In the genomic region with DNA sequence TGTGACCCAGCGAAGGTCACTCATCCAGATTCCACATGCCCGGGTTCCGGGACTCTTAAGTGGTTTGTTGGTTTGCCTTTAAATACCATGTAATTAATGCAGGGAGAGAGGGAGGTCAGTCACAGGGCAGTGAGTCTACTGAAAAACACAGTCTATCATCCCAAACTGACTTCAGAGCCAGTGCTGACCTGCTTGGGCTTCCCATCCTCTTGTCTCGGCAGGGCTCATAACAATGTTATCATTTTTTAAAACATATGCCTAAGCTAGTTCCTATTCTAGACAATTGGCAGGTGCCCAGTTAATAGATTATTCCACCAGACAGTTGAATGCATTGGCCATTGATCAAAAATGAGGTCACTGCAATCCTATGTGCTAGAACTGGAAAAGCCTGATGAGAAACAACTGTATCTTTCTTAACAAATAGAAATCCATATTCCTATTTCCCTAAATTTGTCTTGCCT, we compare ENCODE assay signal across 29 cellular contexts. TPM values are rescaled to one million over a fixed set of nuclear protein-coding genes. Genes with fewer than 3 reads are reported as not detected.
A peak's percentile ranks its signal among the peaks of the same experiment; 100 is the strongest.
DNase-seq lines count a peak whose midpoint lies in the region; ATAC-seq, FAIRE-seq and TF ChIP-seq lines count a peak whose summit lies in the region.
"Had no signal": no experiment of that assay in that cellular context is flagged by ENCODE, and none has a peak within 500 bp of the region (broad histone marks: within the 10 kb centered on the region; RNA-seq: fewer than 3 reads in every experiment).

No MANE protein-coding gene starts in this region.

- in situ Hi-C loops in GM23248 (cut with MboI) = no loop called here

- H3K79me2 ChIP-seq in GM23248 (ENCODE audit: insufficient read depth) (no peaks in the 10 kb centered on the region), astrocyte (ENCODE audit: insufficient read depth, low read length) (no peaks in the 10 kb centered on the region)

- H4K20me1 ChIP-seq in GM23248 (ENCODE audit: insufficient read depth) (no peaks in the 10 kb centered on the region), astrocyte (ENCODE audit: insufficient read depth, low read length) (no peaks in the 10 kb centered on the region)

- no peak overlapping the region for H3K4me3 Mint-ChIP-seq in astrocyte (ENCODE audit: unreplicated experiment)
- no peak overlapping the region for H3K4me3 Mint-ChIP-seq in nephron
- H3K4me3 Mint-ChIP-seq: activated CD8-positive, alpha-beta T cell treated with anti-CD3 and anti-CD28 coated beads, Interleukin-2, amount 10 ng/mL, durations not matched to agents 7 days and 5 days; activated T-cell treated with anti-CD3 and anti-CD28 coated beads, Interleukin-2, amount 50 U/mL, for 24 hours; natural killer cell; stimulated activated memory B cell treated with anti-CD40 and anti-IgM and Interleukin-4, amounts not matched to agents 10 μg/mL and 1 μg/mL and 100 μg/mL, for 72 hours had no signal

- no peaks in the 10 kb centered on the region for H3K9me3 ChIP-seq in GM23248 (ENCODE audit: low read depth)
- no peaks in the 10 kb centered on the region for H3K9me3 ChIP-seq in astrocyte (ENCODE audit: insufficient read depth, low read depth, low read length)
- H3K9me3 ChIP-seq in aorta (ENCODE audit: control insufficient read depth, low read length) = no peaks in the 10 kb centered on the region
- H3K9me3 ChIP-seq: gastroesophageal sphincter, sigmoid colon had no signal

- TF ChIP-seq CTCF in astrocyte (IDR thresholded peaks at IDR 0.05; ENCODE audit: insufficient read depth, low read depth, low read length) (no peak), fibroblast of mammary gland (conservative IDR thresholded peaks at IDR 0.05; ENCODE audit: control insufficient read depth, insufficient read depth, low read depth, low read length) (no peak), nephron (IDR thresholded peaks at IDR 0.05; ENCODE audit: unreplicated experiment in 3 of 3) (no peak)

- WGBS in GM23248 (ENCODE audit: low coverage in 1 of 2, low lambda C conversion rate in 2 of 2, missing lambda C conversion rate in 2 of 2), 2 experiments = 60 to 71% methylated on average over 4 of the region's 4 CpGs
- 68 to 69% methylated on average over 4 of the region's 4 CpGs for WGBS in aorta, 2 donors

- H3K27ac Mint-ChIP-seq in astrocyte (ENCODE audit: unreplicated experiment) (no peak overlapping the region), nephron (peak overlapping the region; percentile 46 to 80 (median 71))
- H3K27ac Mint-ChIP-seq: activated CD8-positive, alpha-beta T cell treated with anti-CD3 and anti-CD28 coated beads, Interleukin-2, amount 10 ng/mL, durations not matched to agents 7 days and 5 days; activated T-cell treated with anti-CD3 and anti-CD28 coated beads, Interleukin-2, amount 50 U/mL, for 24 hours; natural killer cell; stimulated activated memory B cell treated with anti-CD40 and anti-IgM and Interleukin-4, amounts not matched to agents 10 μg/mL and 1 μg/mL and 100 μg/mL, for 72 hours had no signal

- H3K27me3 ChIP-seq in GM23248 (replicated peaks; ENCODE audit: insufficient read depth) (no peaks in the 10 kb centered on the region), astrocyte (ENCODE audit: insufficient read depth, low read length) (no peaks in the 10 kb centered on the region), aorta (ENCODE audit: control insufficient read depth in 1 of 2, insufficient read depth in 2 of 2, low read length in 1 of 2) (no peaks in the 10 kb centered on the region)
- H3K27me3 ChIP-seq: gastroesophageal sphincter, sigmoid colon had no signal

- no peaks in the 10 kb centered on the region for H3K36me3 ChIP-seq in GM23248 (ENCODE audit: low read depth)
- no peaks in the 10 kb centered on the region for H3K36me3 ChIP-seq in astrocyte (ENCODE audit: insufficient read depth, low read length)
- H3K36me3 ChIP-seq in aorta (ENCODE audit: control insufficient read depth in 1 of 2, insufficient read depth in 2 of 2, low read length in 1 of 2) = no peaks in the 10 kb centered on the region
- H3K36me3 ChIP-seq: gastroesophageal sphincter, sigmoid colon had no signal

- H3K4me1 ChIP-seq in GM23248 (ENCODE audit: insufficient read depth) = 0 out of 2 replicates have a peak, but pooled peaks cover 12% of the 10 kb centered on the region
- H3K4me1 ChIP-seq in astrocyte (ENCODE audit: insufficient read depth, low read length) = peaks cover 6% of the 10 kb centered on the region
- no peaks in the 10 kb centered on the region for H3K4me1 ChIP-seq in aorta (ENCODE audit: control insufficient read depth in 1 of 2, insufficient read depth in 2 of 2, low read length in 2 of 2)

- H3K9ac ChIP-seq in GM23248 = no peak overlapping the region
- H3K9ac ChIP-seq in astrocyte (ENCODE audit: low read length) = no peak overlapping the region

- H3K9me3 Mint-ChIP-seq in astrocyte (ENCODE audit: unreplicated experiment) (peaks cover 1% of the 10 kb centered on the region), nephron (no peaks in the 10 kb centered on the region)
- H3K9me3 Mint-ChIP-seq: activated T-cell treated with anti-CD3 and anti-CD28 coated beads, Interleukin-2, amount 50 U/mL, for 24 hours; natural killer cell; stimulated activated memory B cell treated with anti-CD40 and anti-IgM and Interleukin-4, amounts not matched to agents 10 μg/mL and 1 μg/mL and 100 μg/mL, for 72 hours had no signal

- intact Hi-C loops in aorta (cut with DNase I) = loop anchor here in 1 of 2 donors (5.0 kb wide), 1 partner anchor 234 kb away; no protein-coding TSS in a partner anchor

- H2AFZ ChIP-seq in GM23248 (no peak overlapping the region), astrocyte (ENCODE audit: low read depth, low read length) (no peak overlapping the region)

- H3K4me1 Mint-ChIP-seq in astrocyte (ENCODE audit: low read depth, unreplicated experiment) = peaks cover 2% of the 10 kb centered on the region
- H3K4me1 Mint-ChIP-seq in nephron = peaks cover 28% of the 10 kb centered on the region

- no peaks in the 10 kb centered on the region for H3K36me3 Mint-ChIP-seq in astrocyte (ENCODE audit: low read depth, unreplicated experiment)
- no peaks in the 10 kb centered on the region for H3K36me3 Mint-ChIP-seq in nephron (ENCODE audit: low read depth)
- H3K36me3 Mint-ChIP-seq: natural killer cell; stimulated activated memory B cell treated with anti-CD40 and anti-IgM and Interleukin-4, amounts not matched to agents 10 μg/mL and 1 μg/mL and 100 μg/mL, for 72 hours had no signal

- ATAC-seq in GM18517 (IDR thresholded peaks at IDR 0.05; ENCODE audit: unreplicated experiment) (no peak), HG03469 (IDR thresholded peaks at IDR 0.05; ENCODE audit: unreplicated experiment) (no peak), aorta (ENCODE audit: low FRiP score) (no peak)
- ATAC-seq: activated CD8-positive, alpha-beta T cell treated with anti-CD3 and anti-CD28 coated beads, Interleukin-2, amount 10 ng/mL, durations not matched to agents 7 days and 5 days; GM12878; natural killer cell; stimulated activated memory B cell treated with anti-CD40 and anti-IgM and Interleukin-4, amounts not matched to agents 10 μg/mL and 1 μg/mL and 100 μg/mL, for 72 hours had no signal

- H3K27me3 Mint-ChIP-seq in astrocyte (ENCODE audit: low read depth, unreplicated experiment) (peaks cover 18% of the 10 kb centered on the region), nephron (ENCODE audit: low read depth) (peaks cover 6% of the 10 kb centered on the region)

- peak; percentile 59 for DNase-seq in GM23248
- DNase-seq in astrocyte (ENCODE audit: low read depth) = peak; percentile 93
- DNase-seq in fibroblast of mammary gland (ENCODE audit: low read depth) = peak; percentile 65
- no peak for DNase-seq in islet precursor cell
- DNase-seq in aorta = no peak
- DNase-seq: activated CD4-positive, CD25-positive, alpha-beta regulatory T cell treated with anti-CD3 and anti-CD28 coated beads, Interleukin-2, amount 50 U/mL, for 72 hours; activated CD8-positive, alpha-beta T cell treated with anti-CD3 and anti-CD28 coated beads, Interleukin-2, amount 10 ng/mL, durations not matched to agents 7 days and 5 days; activated naive CD4-positive, alpha-beta T cell treated with Interleukin-2 at 50 U/mL for 16 hours; activated T-cell treated with anti-CD3 and anti-CD28 coated beads, Interleukin-2, amount 50 U/mL, for 24 hours; amygdala; DMS153; GF-D8; H7; KG1; kidney; mesendoderm; natural killer cell; NCI-H1048; NCI-H2081 treated with DMSO at 0.1 percent for 48 hours; NCI-H526; posterior cingulate gyrus; sigmoid colon; SW 1271 had no signal

- H3K4me2 ChIP-seq in GM23248 (ENCODE audit: unreplicated experiment) = no peak overlapping the region
- H3K4me2 ChIP-seq in astrocyte (ENCODE audit: low read length) = no peak overlapping the region

- H3K4me3 ChIP-seq in GM23248 (no peak overlapping the region), astrocyte (ENCODE audit: insufficient read depth, low read depth, low read length) (no peak overlapping the region), fibroblast of mammary gland (ENCODE audit: control insufficient read depth, low read depth, low read length) (no peak overlapping the region), aorta (ENCODE audit: low read length in 2 of 2) (no peak overlapping the region)
- H3K4me3 ChIP-seq: gastroesophageal sphincter, GM12878, sigmoid colon had no signal

- FAIRE-seq in astrocyte (lab: Jason Lieb, UNC) = no peak
- FAIRE-seq: GM12878, kidney had no signal

- H3K9me2 ChIP-seq in GM23248 (ENCODE audit: insufficient read depth) = no peaks in the 10 kb centered on the region

- H3K27ac ChIP-seq in GM23248 (no peak overlapping the region), astrocyte (ENCODE audit: low read depth, low read length) (no peak overlapping the region), aorta (ENCODE audit: low read depth in 1 of 2, low read length in 2 of 2) (no peak overlapping the region)
- H3K27ac ChIP-seq: gastroesophageal sphincter had no signal

- no peaks in the 10 kb centered on the region for H3F3A ChIP-seq in GM23248 (ENCODE audit: insufficient read depth)

RNA-seq across cellular contexts. Expression of a gene that starts 51.6 kb away (rescaled TPM):
- total RNA-seq in GM23248 (2014; rRNA removed; shearing (Covaris generic)) = 7.8 and 12.0 TPM in 2 replicates
- polyA plus RNA-seq in GM23248 (2016; fragmentation: Nextera tagmentation; extraction: Ambion mirVana) = 3.4 and 3.5 TPM in 2 replicates
- total RNA-seq in astrocyte = 4.2 and 4.4 TPM in 2 replicates
- 1 to 10 TPM; 1.4 to 2.6 TPM for total RNA-seq in aorta
- polyA plus RNA-seq in aorta = 1 to 10 TPM in 1 of 2 donors, not detected in 1; 1.1 TPM

Comparison
In these comparisons a context has a peak if more than half of its experiments do, and no peak if none do; other contexts are left out.
1. DNase-seq: peak in GM23248 (single experiment), astrocyte (single experiment) and fibroblast of mammary gland (single experiment); none in islet precursor cell (single experiment) and aorta (0 of 2).